In the genomic region with DNA sequence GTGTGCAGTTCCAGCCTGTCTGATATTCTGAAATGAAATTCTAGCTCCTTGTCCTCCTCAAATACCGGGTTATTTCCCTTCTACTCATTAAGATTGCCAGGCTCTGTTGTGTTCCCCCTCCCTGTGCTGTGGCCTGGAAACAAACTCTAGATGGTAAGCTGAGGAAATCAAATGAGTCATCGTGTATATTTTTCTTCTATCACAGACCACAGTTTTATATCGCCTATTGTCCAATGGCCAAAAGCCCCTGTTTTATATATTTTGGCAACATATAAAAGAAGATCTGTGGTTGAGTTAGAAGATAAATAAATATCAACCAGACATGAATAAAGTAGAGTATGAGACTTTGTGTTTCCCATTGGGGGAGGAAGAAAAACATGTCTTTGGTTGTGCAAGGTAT, we compare ENCODE assay signal across 29 cellular contexts.
DNase-seq lines count a peak whose midpoint lies in the region; ATAC-seq, FAIRE-seq and TF ChIP-seq lines count a peak whose summit lies in the region.
"Had no signal": no experiment of that assay in that cellular context is flagged by ENCODE, and none has a peak within 500 bp of the region (broad histone marks: within the 10 kb centered on the region; RNA-seq: fewer than 3 reads in every experiment).

No MANE protein-coding gene starts in this region.

- H3K4me1 ChIP-seq in GM23338 (ENCODE audit: insufficient read depth) (peaks cover 4% of the 10 kb centered on the region; the same call in 1 of the 2 replicates), astrocyte (ENCODE audit: insufficient read depth, low read length) (no peaks in the 10 kb centered on the region), small intestine (ENCODE audit: control insufficient read depth in 2 of 2, insufficient read depth in 1 of 2, low read depth in 1 of 2, low read length in 1 of 2) (no peaks in the 10 kb centered on the region)
- H3K4me1 ChIP-seq: BLaER1, HAP-1 had no signal

- H3K27me3 Mint-ChIP-seq in GM23338 (ENCODE audit: insufficient read depth, low read depth, poor library complexity) (peaks cover 7% of the 10 kb centered on the region), astrocyte (ENCODE audit: low read depth, unreplicated experiment) (no peaks in the 10 kb centered on the region), progenitor cell of endocrine pancreas (no peaks in the 10 kb centered on the region)

- H3K4me2 ChIP-seq in GM23338 (no peak overlapping the region), astrocyte (ENCODE audit: low read length) (no peak overlapping the region)
- H3K4me2 ChIP-seq: BLaER1, KMS-11, SK-N-SH had no signal

- peak; percentile 0 for DNase-seq in A172 (ENCODE audit: low spot score)
- DNase-seq in GM23338 (ENCODE audit: low spot score) = no peak
- peak; percentile 10 for DNase-seq in astrocyte (ENCODE audit: low read depth)
- peak; percentile 1 for DNase-seq in iris pigment epithelial cell (ENCODE audit: low read depth)
- no peak for DNase-seq in small intestine
- DNase-seq in progenitor cell of endocrine pancreas (ENCODE audit: low spot score, unreplicated experiment) = no peak
- DNase-seq: CD4-positive, alpha-beta T cell; COR-L47; EL; GF-D8; GM23248; HFFc6; MV-4-11; NCI-H1105; NCI-H1436 treated with DMSO at 0.1 percent for 48 hours; NCI-H187 treated with DMSO at 0.1 percent for 48 hours; NCI-H446; NCI-H524 treated with DMSO at 0.1 percent for 48 hours; NCI-H774; PC-3; SK-N-SH; SW 1271 had no signal

- no peak overlapping the region for H3K9ac ChIP-seq in astrocyte (ENCODE audit: low read length)
- H3K9ac ChIP-seq: BLaER1, GM23248, KMS-11, SK-N-SH had no signal

- no peaks in the 10 kb centered on the region for H3K79me2 ChIP-seq in GM23338 (replicated peaks; ENCODE audit: insufficient read depth)
- H3K79me2 ChIP-seq in astrocyte (ENCODE audit: insufficient read depth, low read length) = no peaks in the 10 kb centered on the region

- peaks cover 9% of the 10 kb centered on the region for H3K4me1 Mint-ChIP-seq in GM23338
- no peaks in the 10 kb centered on the region for H3K4me1 Mint-ChIP-seq in astrocyte (ENCODE audit: low read depth, unreplicated experiment)
- peaks cover 5% of the 10 kb centered on the region for H3K4me1 Mint-ChIP-seq in progenitor cell of endocrine pancreas (ENCODE audit: low read depth)
- H3K4me1 Mint-ChIP-seq: IgD-negative memory B cell had no signal

- H3K27ac ChIP-seq in GM23338 (ENCODE audit: low read depth) = no peak overlapping the region
- no peak overlapping the region for H3K27ac ChIP-seq in astrocyte (ENCODE audit: low read depth, low read length)
- no peak overlapping the region for H3K27ac ChIP-seq in small intestine (ENCODE audit: low read depth in 1 of 2, low read length in 1 of 2)
- H3K27ac ChIP-seq: BLaER1, GM23248, KMS-11 had no signal

- H3K36me3 Mint-ChIP-seq in GM23338 (ENCODE audit: low read depth) (peaks cover 27% of the 10 kb centered on the region), astrocyte (ENCODE audit: low read depth, unreplicated experiment) (no peaks in the 10 kb centered on the region), progenitor cell of endocrine pancreas (ENCODE audit: insufficient read depth) (no peaks in the 10 kb centered on the region)
- H3K36me3 Mint-ChIP-seq: IgD-negative memory B cell had no signal

- H3K36me3 ChIP-seq in GM23338 (ENCODE audit: insufficient read depth) (no peaks in the 10 kb centered on the region), astrocyte (ENCODE audit: insufficient read depth, low read length) (no peaks in the 10 kb centered on the region), small intestine (ENCODE audit: control insufficient read depth in 2 of 2, insufficient read depth in 2 of 2, low read length in 2 of 2) (no peaks in the 10 kb centered on the region)
- H3K36me3 ChIP-seq: BLaER1, HAP-1 had no signal

- no peaks in the 10 kb centered on the region for H3K9me2 ChIP-seq in GM23338 (ENCODE audit: insufficient read depth)
- H3K9me2 ChIP-seq: SK-N-SH had no signal

- no peak overlapping the region for H3K4me3 Mint-ChIP-seq in GM23338
- no peak overlapping the region for H3K4me3 Mint-ChIP-seq in astrocyte (ENCODE audit: unreplicated experiment)
- no peak overlapping the region for H3K4me3 Mint-ChIP-seq in progenitor cell of endocrine pancreas (ENCODE audit: low read depth)
- H3K4me3 Mint-ChIP-seq: CD4-positive, alpha-beta T cell; HFFc6; IgD-negative memory B cell had no signal

- no peak for TF ChIP-seq CTCF in GM23338 (conservative IDR thresholded peaks at IDR 0.05; ENCODE audit: low read depth in 2 of 2)
- TF ChIP-seq CTCF in astrocyte (IDR thresholded peaks at IDR 0.05; ENCODE audit: insufficient read depth, low read depth, low read length) = no peak
- no peak for TF ChIP-seq CTCF in progenitor cell of endocrine pancreas (IDR thresholded peaks at IDR 0.05; ENCODE audit: unreplicated experiment)

- ATAC-seq in GM23338 (no peak), HG02970 (IDR thresholded peaks at IDR 0.05; ENCODE audit: low FRiP score, unreplicated experiment) (no peak), GM21515 (IDR thresholded peaks at IDR 0.05; ENCODE audit: unreplicated experiment) (no peak)
- ATAC-seq: PC-3 had no signal

- no peaks in the 10 kb centered on the region for H3F3A ChIP-seq in GM23338 (replicated peaks; ENCODE audit: low read depth)

- H3K4me3 ChIP-seq in GM23338 (no peak overlapping the region), astrocyte (ENCODE audit: insufficient read depth, low read depth, low read length) (no peak overlapping the region), small intestine (ENCODE audit: low read depth in 1 of 2, low read length in 2 of 2) (no peak overlapping the region)
- H3K4me3 ChIP-seq: BLaER1, GM23248, HAP-1 had no signal

- 86 to 89% (median 87%) methylated on average over 3 of the region's 3 CpGs for WGBS in small intestine, 3 donors

- H4K20me1 ChIP-seq in GM23338 (replicated peaks; ENCODE audit: insufficient read depth) (no peaks in the 10 kb centered on the region), astrocyte (ENCODE audit: insufficient read depth, low read length) (no peaks in the 10 kb centered on the region)
- H4K20me1 ChIP-seq: BLaER1 had no signal

- H3K9me3 ChIP-seq in astrocyte (ENCODE audit: insufficient read depth, low read depth, low read length) = no peaks in the 10 kb centered on the region
- no peaks in the 10 kb centered on the region for H3K9me3 ChIP-seq in small intestine (ENCODE audit: control insufficient read depth, low read depth)
- H3K9me3 ChIP-seq: HAP-1, SK-N-SH had no signal

- no peak for FAIRE-seq in astrocyte (lab: Jason Lieb, UNC)
- no peak for FAIRE-seq in small intestine (lab: Jason Lieb, UNC)
- FAIRE-seq: GM12891 had no signal

- H3K27ac Mint-ChIP-seq in GM23338 (peak overlapping the region; percentile 33; the same call in 1 of the 2 replicates), astrocyte (ENCODE audit: unreplicated experiment) (no peak overlapping the region), progenitor cell of endocrine pancreas (no peak overlapping the region)
- H3K27ac Mint-ChIP-seq: CD4-positive, alpha-beta T cell; HFFc6; IgD-negative memory B cell had no signal

- H3K27me3 ChIP-seq in GM23338 (ENCODE audit: insufficient read depth) (no peaks in the 10 kb centered on the region), astrocyte (ENCODE audit: insufficient read depth, low read length) (no peaks in the 10 kb centered on the region), small intestine (ENCODE audit: control insufficient read depth in 2 of 2, insufficient read depth in 2 of 2, low read length in 2 of 2) (no peaks in the 10 kb centered on the region)
- H3K27me3 ChIP-seq: BLaER1 had no signal

- H3K9me3 Mint-ChIP-seq in GM23338 (peaks cover 11% of the 10 kb centered on the region), astrocyte (ENCODE audit: unreplicated experiment) (peaks cover 4% of the 10 kb centered on the region), progenitor cell of endocrine pancreas (ENCODE audit: low read depth) (peaks cover 7% of the 10 kb centered on the region)
- H3K9me3 Mint-ChIP-seq: HFFc6 had no signal

- H2AFZ ChIP-seq in GM23338 = no peak overlapping the region
- no peak overlapping the region for H2AFZ ChIP-seq in astrocyte (ENCODE audit: low read depth, low read length)
- H2AFZ ChIP-seq: GM23248 had no signal

TF ChIP-seq in GM23338, 12 proteins besides CTCF, POLR2A, EP300 and RAD21 (continues in another document):
- no peak for TF ChIP-seq JUNB (IDR thresholded peaks at IDR 0.05; ENCODE audit: unreplicated experiment)

Comparison
In these comparisons a context has a peak if more than half of its experiments do, and no peak if none do; other contexts are left out.
1. DNase-seq: peak in A172 (single experiment), astrocyte (single experiment) and iris pigment epithelial cell (single experiment); none in GM23338 (single experiment), small intestine (single experiment) and progenitor cell of endocrine pancreas (single experiment).